ENCODE assay signal across 10 cellular contexts in genomic region chr9:110189001-110189400, GRCh38. TPM values are rescaled to one million over a fixed set of nuclear protein-coding genes. Genes with fewer than 3 reads are reported as not detected.
A peak's percentile ranks its signal among the peaks of the same experiment; 100 is the strongest.
DNase-seq lines count a peak whose midpoint lies in the region; ATAC-seq and TF ChIP-seq lines count a peak whose summit lies in the region.
"Had no signal": no experiment of that assay in that cellular context is flagged by ENCODE, and none has a peak within 500 bp of the region (broad histone marks: within the 10 kb centered on the region; RNA-seq: fewer than 3 reads in every experiment).

No MANE protein-coding gene starts in this region.

- peaks cover 2% of the 10 kb centered on the region for H3K27me3 Mint-ChIP-seq in memory B cell

- peak; percentile 88 for TF ChIP-seq EP300 in transverse colon (IDR thresholded peaks at IDR 0.05; ENCODE audit: low read depth)

- H3K4me1 ChIP-seq in body of pancreas (peaks cover 85% of the 10 kb centered on the region), transverse colon (peaks cover 0 to 58% (median 39%) of the 10 kb centered on the region in 4 donors)

- H3K36me3 Mint-ChIP-seq in memory B cell, result no peaks in the 10 kb centered on the region

- no peaks in the 10 kb centered on the region for H3K9me3 Mint-ChIP-seq in memory B cell

- H3K27ac ChIP-seq in body of pancreas (peak overlapping the region; percentile 60 to 80 (median 73)), transverse colon (peak overlapping the region; percentile 79 to 86 (median 84)), brain microvascular endothelial cell (no peak overlapping the region)
- H3K27ac ChIP-seq: SJSA1 had no signal

- H3K36me3 ChIP-seq in body of pancreas (replicated peaks in 1 of 2; ENCODE audit: insufficient read depth in 1 of 2, low read depth in 2 of 2) (no peaks in the 10 kb centered on the region), transverse colon (no peaks in the 10 kb centered on the region), brain microvascular endothelial cell (replicated peaks) (no peaks in the 10 kb centered on the region)
- H3K36me3 ChIP-seq: SJSA1 had no signal

- no peak overlapping the region for H3K4me3 ChIP-seq in body of pancreas
- no peak overlapping the region for H3K4me3 ChIP-seq in transverse colon
- no peak overlapping the region for H3K4me3 ChIP-seq in brain microvascular endothelial cell (ENCODE audit: low read depth, low read length)
- H3K4me3 ChIP-seq: SJSA1 had no signal

- H3K27ac Mint-ChIP-seq in memory B cell, result peak overlapping the region; percentile 6

- DNase-seq in NCI-H748 (lab: John Stamatoyannopoulos, UW; ENCODE audit: unreplicated experiment), result peak; percentile 40
- no peak for DNase-seq in NCI-H748 treated with DMSO at 0.1 percent for 48 hours (lab: John Stamatoyannopoulos, UW)
- peak; percentile 77 to 90 (median 86) for DNase-seq in body of pancreas
- no peak for DNase-seq in memory B cell (ENCODE audit: low spot score in 2 of 2)
- DNase-seq in transverse colon, result peak; percentile 77
- DNase-seq in NCI-H2081 treated with DMSO at 0.1 percent for 48 hours (lab: John Stamatoyannopoulos, UW), result no peak
- no peak for DNase-seq in AG08395 (ENCODE audit: low spot score)
- DNase-seq in brain microvascular endothelial cell, result no peak
- DNase-seq: cerebellar nuclear complex had no signal

- 6 to 9% methylated on average over 4 of the region's 4 CpGs for WGBS in body of pancreas, 2 donors
- 11% methylated on average over 4 of the region's 4 CpGs; no CpG with 5 or more reads in 1 of the 2 donors for WGBS in transverse colon (ENCODE audit: low coverage in 1 of 2), 2 donors

- peaks cover 4% of the 10 kb centered on the region for H3K4me1 Mint-ChIP-seq in memory B cell

- TF ChIP-seq POLR2A in body of pancreas (IDR thresholded peaks at IDR 0.05), result peak in 2 of 3 donors; percentile 36 to 39
- peak; percentile 39 for TF ChIP-seq POLR2A in transverse colon (IDR thresholded peaks at IDR 0.05)

- TF ChIP-seq CTCF in body of pancreas (IDR thresholded peaks at IDR 0.05), result peak in 1 of 7 experiments; percentile 5
- TF ChIP-seq CTCF in transverse colon (IDR thresholded peaks at IDR 0.05), result peak in 1 of 5 experiments; percentile 15
- TF ChIP-seq CTCF in brain microvascular endothelial cell (IDR thresholded peaks at IDR 0.05; ENCODE audit: low read depth, low read length, missing control alignments), result no peak

- intact Hi-C loops in body of pancreas (cut with DNase I) (no loop called here), transverse colon (cut with DNase I; ENCODE audit: low total_unique reads) (loop anchor here (10.0 kb wide), 1 partner anchor 436 kb away; no protein-coding TSS in a partner anchor)

- H3K9me3 ChIP-seq in body of pancreas, result no peaks in the 10 kb centered on the region
- no peaks in the 10 kb centered on the region for H3K9me3 ChIP-seq in transverse colon
- H3K9me3 ChIP-seq: SJSA1 had no signal

- no peak overlapping the region for H3K4me3 Mint-ChIP-seq in memory B cell

- in situ Hi-C loops in transverse colon (cut with MboI; ENCODE audit: low pct_ligation_motif_present in 1 of 4, low pct_unique_long_range_greater_than_20kb in 1 of 4, low sequenced_read_pairs in 3 of 4) (loop anchor here in 2 of 4 donors (10.0 to 25.0 kb wide), 2 partner anchors 423 to 436 kb away; no protein-coding TSS in a partner anchor), brain microvascular endothelial cell (cut with HindIII; ENCODE audit: low pct_ligation_motif_present, low sequenced_read_pairs) (no loop called here)

- H3K27me3 ChIP-seq in body of pancreas (no peaks in the 10 kb centered on the region), transverse colon (no peaks in the 10 kb centered on the region), brain microvascular endothelial cell (replicated peaks) (no peaks in the 10 kb centered on the region)
- H3K27me3 ChIP-seq: SJSA1 had no signal

- peak; percentile 89 for ATAC-seq in body of pancreas
- peak; percentile 41 for ATAC-seq in memory B cell (ENCODE audit: low read depth)

RNA-seq across cellular contexts. Expression of gene C9orf152, which starts 19.0 kb away (rescaled TPM):
- 1 to 10 TPM in 1 of 2 donors, under 1 TPM in 1; 0.33 to 3.4 TPM for total RNA-seq in body of pancreas
- 10 to 100 TPM in 3 of 4 donors, 1 to 10 TPM in 1; 9.7 to 31.4 (median 16.7) TPM for total RNA-seq in transverse colon
- total RNA-seq: SJSA1 had no signal

Comparison
In these comparisons a context has a peak if more than half of its experiments do, and no peak if none do; other contexts are left out.
1. DNase-seq: peak in NCI-H748 (single experiment), body of pancreas (4 of 4) and transverse colon (single experiment); none in NCI-H748 treated with DMSO at 0.1 percent for 48 hours (single experiment), memory B cell (0 of 2), NCI-H2081 treated with DMSO at 0.1 percent for 48 hours (single experiment), AG08395 (single experiment) and brain microvascular endothelial cell (single experiment).